1 cellular context compared by ENCODE assay signal in the genomic region with DNA sequence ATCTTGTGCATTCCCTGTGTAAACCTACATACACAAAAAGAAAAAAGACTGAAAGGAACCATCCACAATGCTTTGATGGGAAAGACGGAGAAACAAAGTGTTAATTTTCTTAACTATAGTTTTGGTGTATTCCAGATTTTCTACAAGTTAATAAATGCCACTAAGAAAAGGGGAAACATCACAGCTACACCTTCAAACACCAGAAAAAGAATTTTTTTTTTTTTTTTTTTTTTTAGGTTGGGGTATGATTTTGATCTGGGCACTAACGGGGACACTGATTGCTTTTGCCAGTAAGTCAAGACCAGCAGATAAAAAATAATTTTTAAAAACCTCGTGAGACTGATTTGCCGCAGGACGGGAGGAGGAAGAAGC.
TF ChIP-seq lines count a peak whose summit lies in the region.

No MANE protein-coding gene starts in this region.

TF ChIP-seq in GM23338, 12 proteins besides CTCF, POLR2A, EP300 and RAD21 (continued from another document):
- TF ChIP-seq, protein P1, sequence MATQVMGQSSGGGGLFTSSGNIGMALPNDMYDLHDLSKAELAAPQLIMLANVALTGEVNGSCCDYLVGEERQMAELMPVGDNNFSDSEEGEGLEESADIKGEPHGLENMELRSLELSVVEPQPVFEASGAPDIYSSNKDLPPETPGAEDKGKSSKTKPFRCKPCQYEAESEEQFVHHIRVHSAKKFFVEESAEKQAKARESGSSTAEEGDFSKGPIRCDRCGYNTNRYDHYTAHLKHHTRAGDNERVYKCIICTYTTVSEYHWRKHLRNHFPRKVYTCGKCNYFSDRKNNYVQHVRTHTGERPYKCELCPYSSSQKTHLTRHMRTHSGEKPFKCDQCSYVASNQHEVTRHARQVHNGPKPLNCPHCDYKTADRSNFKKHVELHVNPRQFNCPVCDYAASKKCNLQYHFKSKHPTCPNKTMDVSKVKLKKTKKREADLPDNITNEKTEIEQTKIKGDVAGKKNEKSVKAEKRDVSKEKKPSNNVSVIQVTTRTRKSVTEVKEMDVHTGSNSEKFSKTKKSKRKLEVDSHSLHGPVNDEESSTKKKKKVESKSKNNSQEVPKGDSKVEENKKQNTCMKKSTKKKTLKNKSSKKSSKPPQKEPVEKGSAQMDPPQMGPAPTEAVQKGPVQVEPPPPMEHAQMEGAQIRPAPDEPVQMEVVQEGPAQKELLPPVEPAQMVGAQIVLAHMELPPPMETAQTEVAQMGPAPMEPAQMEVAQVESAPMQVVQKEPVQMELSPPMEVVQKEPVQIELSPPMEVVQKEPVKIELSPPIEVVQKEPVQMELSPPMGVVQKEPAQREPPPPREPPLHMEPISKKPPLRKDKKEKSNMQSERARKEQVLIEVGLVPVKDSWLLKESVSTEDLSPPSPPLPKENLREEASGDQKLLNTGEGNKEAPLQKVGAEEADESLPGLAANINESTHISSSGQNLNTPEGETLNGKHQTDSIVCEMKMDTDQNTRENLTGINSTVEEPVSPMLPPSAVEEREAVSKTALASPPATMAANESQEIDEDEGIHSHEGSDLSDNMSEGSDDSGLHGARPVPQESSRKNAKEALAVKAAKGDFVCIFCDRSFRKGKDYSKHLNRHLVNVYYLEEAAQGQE (IDR thresholded peaks at IDR 0.05; ENCODE audit: unreplicated experiment), result no peak
- TF ChIP-seq EZH2 (IDR thresholded peaks at IDR 0.05; ENCODE audit: low read depth, unreplicated experiment), result no peak
- no peak for TF ChIP-seq ZNF331 (CRISPR knock-in tag; IDR thresholded peaks at IDR 0.05; ENCODE audit: low read depth)
- no peak for TF ChIP-seq POLR2AphosphoS5 (IDR thresholded peaks at IDR 0.05; ENCODE audit: low read depth)
- TF ChIP-seq, protein P2, sequence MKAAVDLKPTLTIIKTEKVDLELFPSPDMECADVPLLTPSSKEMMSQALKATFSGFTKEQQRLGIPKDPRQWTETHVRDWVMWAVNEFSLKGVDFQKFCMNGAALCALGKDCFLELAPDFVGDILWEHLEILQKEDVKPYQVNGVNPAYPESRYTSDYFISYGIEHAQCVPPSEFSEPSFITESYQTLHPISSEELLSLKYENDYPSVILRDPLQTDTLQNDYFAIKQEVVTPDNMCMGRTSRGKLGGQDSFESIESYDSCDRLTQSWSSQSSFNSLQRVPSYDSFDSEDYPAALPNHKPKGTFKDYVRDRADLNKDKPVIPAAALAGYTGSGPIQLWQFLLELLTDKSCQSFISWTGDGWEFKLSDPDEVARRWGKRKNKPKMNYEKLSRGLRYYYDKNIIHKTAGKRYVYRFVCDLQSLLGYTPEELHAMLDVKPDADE (IDR thresholded peaks at IDR 0.05), result no peak
TF ChIP-seq in GM23338: peak in this region for 0.
